2 cellular contexts compared by ENCODE assay signal in genomic region chr7:2539031-2540028, GRCh38.
TF ChIP-seq lines count a peak whose summit lies in the region.

No MANE protein-coding gene starts in this region.

TF ChIP-seq in SK-N-SH, 30 proteins besides CTCF, POLR2A, EP300 and RAD21:
- TF ChIP-seq GABPA (IDR thresholded peaks at IDR 0.05; ENCODE audit: low read depth) (no peak), SIN3A (IDR thresholded peaks at IDR 0.05; ENCODE audit: borderline replicate concordance, low read depth, low read length) (no peak), RXRA (IDR thresholded peaks at IDR 0.05; ENCODE audit: borderline replicate concordance, low read depth) (no peak), FOXM1 (IDR thresholded peaks at IDR 0.05; ENCODE audit: low read depth) (no peak)
TF ChIP-seq in SK-N-SH: peak in this region for 0.

TF ChIP-seq in SK-N-SH treated with all-trans-retinoic acid at 6 μM for 48 hours, 23 proteins besides CTCF, POLR2A, EP300 and RAD21:
- TF ChIP-seq SNAI2 (CRISPR knock-in tag; IDR thresholded peaks at IDR 0.05) (no peak), TSHZ2 (CRISPR knock-in tag; IDR thresholded peaks at IDR 0.05) (no peak)
